In the genomic region with DNA sequence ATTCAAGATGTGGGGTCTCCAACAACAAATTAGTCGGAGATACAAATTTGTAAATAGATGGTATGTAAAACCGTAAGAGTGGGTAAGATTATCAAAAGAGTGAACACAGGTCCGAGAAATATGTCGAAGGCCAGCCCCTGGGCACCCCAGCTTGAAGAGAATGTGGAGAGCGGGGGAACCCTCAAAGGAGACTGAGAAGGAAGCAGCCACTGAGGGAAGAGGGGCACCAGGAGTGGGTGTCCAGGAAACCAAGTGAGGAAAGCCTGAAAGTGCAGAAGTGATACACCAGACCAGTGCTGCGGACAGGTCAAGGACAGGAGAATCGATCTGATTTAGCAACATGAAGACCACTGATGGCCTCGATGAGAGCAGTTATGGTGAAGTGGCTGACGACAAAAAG, we compare ENCODE assay signal across 21 cellular contexts. TPM values are rescaled to one million over a fixed set of nuclear protein-coding genes. Genes with fewer than 3 reads are reported as not detected.
DNase-seq lines count a peak whose midpoint lies in the region; TF ChIP-seq lines count a peak whose summit lies in the region.
"Had no signal": no experiment of that assay in that cellular context is flagged by ENCODE, and none has a peak within 500 bp of the region (broad histone marks: within the 10 kb centered on the region; RNA-seq: fewer than 3 reads in every experiment).

No MANE protein-coding gene starts in this region.

- TF ChIP-seq CTCF in Caco-2 (IDR thresholded peaks at IDR 0.05; ENCODE audit: insufficient read depth in 1 of 2, low read depth in 1 of 2, low read length in 1 of 2, severe bottlenecking in 1 of 2, unreplicated experiment in 1 of 2) (no peak), osteocyte (IDR thresholded peaks at IDR 0.05) (no peak)

- no peaks in the 10 kb centered on the region for H3K4me1 ChIP-seq in Caco-2
- H3K4me1 ChIP-seq: A549; BLaER1 treated with 17β-estradiol and CSF1 and Interleukin-3, amounts not matched to agents 10 nM and 100 nM had no signal

- DNase-seq in activated CD8-positive, alpha-beta memory T cell treated with anti-CD3 and anti-CD28 coated beads for 24 hours = peak; percentile 30
- no peak for DNase-seq in activated CD8-positive, alpha-beta memory T cell treated with anti-CD3 and anti-CD28 coated beads, Interleukin-2, amount 50 U/mL, for 48 hours
- no peak for DNase-seq in Caco-2
- DNase-seq in osteocyte (ENCODE audit: extremely low spot score, unreplicated experiment) = peak; percentile 67
- no peak for DNase-seq in NCI-H2081 treated with DMSO at 0.1 percent for 48 hours (lab: John Stamatoyannopoulos, UW)
- DNase-seq: AML-193; CD4-positive, alpha-beta T cell; CD8-positive, alpha-beta T cell; DMS 273 treated with DMSO at 0.1 percent for 48 hours; DMS153; DMS53; DMS79; DND-41; EL; GDM1 had no signal

- H3K9me3 ChIP-seq in Caco-2 = no peaks in the 10 kb centered on the region
- H3K9me3 ChIP-seq: A549; BLaER1 treated with 17β-estradiol and CSF1 and Interleukin-3, amounts not matched to agents 10 nM and 100 nM had no signal

- H3K27ac Mint-ChIP-seq in Caco-2 (ENCODE audit: unreplicated experiment) = peak overlapping the region; percentile 37
- H3K27ac Mint-ChIP-seq in osteocyte (ENCODE audit: unreplicated experiment) = no peak overlapping the region
- H3K27ac Mint-ChIP-seq: B cell; CD4-positive, alpha-beta T cell; CD8-positive, alpha-beta T cell had no signal

- no peaks in the 10 kb centered on the region for H3K4me1 Mint-ChIP-seq in Caco-2 (ENCODE audit: low read depth, unreplicated experiment)
- H3K4me1 Mint-ChIP-seq in osteocyte (ENCODE audit: unreplicated experiment) = no peaks in the 10 kb centered on the region
- H3K4me1 Mint-ChIP-seq: B cell had no signal

- H3K4me3 ChIP-seq in Caco-2 (ENCODE audit: low read depth, low read length) = no peak overlapping the region
- H3K4me3 ChIP-seq: A549; BLaER1 treated with 17β-estradiol and CSF1 and Interleukin-3, amounts not matched to agents 10 nM and 100 nM; GM12878 had no signal

- intact Hi-C loops in Caco-2 (cut with micrococcal nuclease; ENCODE audit: unreplicated experiment) = loop anchor here (10.0 kb wide), 1 partner anchor 393 kb away; no protein-coding TSS in a partner anchor

- no peaks in the 10 kb centered on the region for H3K36me3 ChIP-seq in Caco-2 (ENCODE audit: control insufficient read depth, insufficient read depth, low read length)
- H3K36me3 ChIP-seq: BLaER1 treated with 17β-estradiol and CSF1 and Interleukin-3, amounts not matched to agents 10 nM and 100 nM had no signal

- H3K9me3 Mint-ChIP-seq in Caco-2 (ENCODE audit: unreplicated experiment) (no peaks in the 10 kb centered on the region), osteocyte (ENCODE audit: unreplicated experiment) (no peaks in the 10 kb centered on the region)
- H3K9me3 Mint-ChIP-seq: CD4-positive, alpha-beta T cell; CD8-positive, alpha-beta T cell had no signal

- H3K36me3 Mint-ChIP-seq in Caco-2 (ENCODE audit: insufficient read depth, unreplicated experiment) (peaks cover 30% of the 10 kb centered on the region), osteocyte (ENCODE audit: unreplicated experiment) (peaks cover 8% of the 10 kb centered on the region)
- H3K36me3 Mint-ChIP-seq: CD8-positive, alpha-beta T cell had no signal

- CTCF ChIA-PET in Caco-2 (lab: Charles Lee) = no interaction called here

- no peaks in the 10 kb centered on the region for H3K27me3 ChIP-seq in Caco-2 (replicated peaks; ENCODE audit: control insufficient read depth, insufficient read depth, low read length)

- BruUV-seq in Caco-2 (replicated peaks; lab: Mats Ljungman, UMichigan) = no TSS peak

- POLR2A ChIA-PET in Caco-2 (lab: Charles Lee) = no interaction called here

- H3K4me3 Mint-ChIP-seq in Caco-2 (ENCODE audit: unreplicated experiment) (no peak overlapping the region), osteocyte (ENCODE audit: unreplicated experiment) (no peak overlapping the region)
- H3K4me3 Mint-ChIP-seq: B cell; CD4-positive, alpha-beta T cell; CD8-positive, alpha-beta T cell had no signal

- H3K27me3 Mint-ChIP-seq in Caco-2 (ENCODE audit: insufficient read depth, unreplicated experiment) = no peaks in the 10 kb centered on the region
- H3K27me3 Mint-ChIP-seq in osteocyte (ENCODE audit: unreplicated experiment) = peaks cover 3% of the 10 kb centered on the region

RNA-seq across cellular contexts. Expression of gene APOL5, which starts 14.4 kb away (rescaled TPM):
- total RNA-seq in Caco-2 (2022) (not detected in 2 replicates), osteocyte (not detected in 2 replicates)
- total RNA-seq: A172; B cell; CD4-positive, alpha-beta T cell; CD8-positive, alpha-beta T cell; G401; GM12878 had no signal

Comparison
In these comparisons a context has a peak if more than half of its experiments do, and no peak if none do; other contexts are left out.
1. DNase-seq: peak in activated CD8-positive, alpha-beta memory T cell treated with anti-CD3 and anti-CD28 coated beads for 24 hours (single experiment) and osteocyte (single experiment); none in activated CD8-positive, alpha-beta memory T cell treated with anti-CD3 and anti-CD28 coated beads, Interleukin-2, amount 50 U/mL, for 48 hours (single experiment), Caco-2 (0 of 2) and NCI-H2081 treated with DMSO at 0.1 percent for 48 hours (single experiment).